ENCODE assay signal across 10 cellular contexts in the genomic region with DNA sequence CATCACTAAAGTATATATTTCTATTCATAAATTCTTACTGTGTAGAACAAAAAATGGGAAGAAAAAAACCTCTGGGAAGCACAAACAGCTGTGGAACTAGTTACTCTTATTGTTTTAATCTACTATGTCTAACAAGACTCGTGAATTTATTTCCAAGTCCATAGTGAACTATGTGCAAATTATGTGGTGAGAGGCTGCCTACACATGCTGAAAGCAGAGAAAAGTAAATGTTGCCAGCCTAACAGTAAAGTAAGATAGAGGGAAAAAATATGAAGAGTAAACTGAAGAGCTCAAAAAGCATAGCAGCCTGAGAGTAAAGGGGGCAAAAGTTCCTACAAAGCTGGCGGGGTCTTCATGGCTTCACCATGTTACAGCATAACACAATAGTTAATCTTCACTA. TPM values are rescaled to one million over a fixed set of nuclear protein-coding genes. Genes with fewer than 3 reads are reported as not detected.
DNase-seq lines count a peak whose midpoint lies in the region; ATAC-seq and TF ChIP-seq lines count a peak whose summit lies in the region.
"Had no signal": no experiment of that assay in that cellular context is flagged by ENCODE, and none has a peak within 500 bp of the region (broad histone marks: within the 10 kb centered on the region; RNA-seq: fewer than 3 reads in every experiment).

No MANE protein-coding gene starts in this region.

- no peaks in the 10 kb centered on the region for H3K27me3 Mint-ChIP-seq in activated naive CD4-positive, alpha-beta T cell treated with anti-CD3 and anti-CD28 coated beads, Interleukin-2, amount 50 U/mL, for 24 hours
- H3K27me3 Mint-ChIP-seq in WTC11 (ENCODE audit: low read depth), result no peaks in the 10 kb centered on the region
- no peaks in the 10 kb centered on the region for H3K27me3 Mint-ChIP-seq in stimulated activated naive CD8-positive, alpha-beta T cell treated with anti-CD3 and anti-CD28 coated beads, Interleukin-15, amount 100 ng/mL, for 72 hours

- H3K4me3 Mint-ChIP-seq in activated naive CD4-positive, alpha-beta T cell treated with anti-CD3 and anti-CD28 coated beads, Interleukin-2, amount 50 U/mL, for 24 hours, result peak overlapping the region; percentile 96
- H3K4me3 Mint-ChIP-seq in WTC11, result peak overlapping the region; percentile 89
- H3K4me3 Mint-ChIP-seq in stimulated activated naive CD8-positive, alpha-beta T cell treated with anti-CD3 and anti-CD28 coated beads, Interleukin-15, amount 100 ng/mL, for 72 hours, result peak overlapping the region; percentile 27 to 95

- no peak for DNase-seq in activated naive CD4-positive, alpha-beta T cell (lab: John Stamatoyannopoulos, UW)
- no peak for DNase-seq in WTC11 (ENCODE audit: low spot score)
- no peak for DNase-seq in foreskin fibroblast
- no peak for DNase-seq in stimulated activated naive CD8-positive, alpha-beta T cell treated with anti-CD3 and anti-CD28 coated beads, Interleukin-15, amount 100 ng/mL, for 72 hours
- no peak for DNase-seq in superior temporal gyrus (ENCODE audit: extremely low spot score)
- no peak for DNase-seq in ureter (ENCODE audit: low spot score)
- DNase-seq in effector CD8-positive, alpha-beta T cell (lab: John Stamatoyannopoulos, UW), result no peak
- DNase-seq: stimulated activated CD4-positive, alpha-beta T cell treated with anti-CD3 and anti-CD28 coated beads, Interleukin-4, amount 100 ng/mL, for 24 hours had no signal

- CTCF ChIA-PET in WTC11 (lab: Charles Lee), result interaction anchor here (1.9 kb wide), 1 partner anchor 64 kb away, joined by 4 read pairs; no protein-coding TSS in a partner anchor

- H3K4me3 ChIP-seq in foreskin fibroblast (ENCODE audit: low read depth in 1 of 2, low read length in 2 of 2), result peak overlapping the region; percentile 20 to 94

- peaks cover 80% of the 10 kb centered on the region for H3K4me1 Mint-ChIP-seq in activated naive CD4-positive, alpha-beta T cell treated with anti-CD3 and anti-CD28 coated beads, Interleukin-2, amount 50 U/mL, for 24 hours
- H3K4me1 Mint-ChIP-seq in WTC11, result peaks cover 43% of the 10 kb centered on the region
- peaks cover 59% of the 10 kb centered on the region for H3K4me1 Mint-ChIP-seq in stimulated activated naive CD8-positive, alpha-beta T cell treated with anti-CD3 and anti-CD28 coated beads, Interleukin-15, amount 100 ng/mL, for 72 hours

- ATAC-seq in WTC11, result no peak
- no peak for ATAC-seq in stimulated activated naive CD8-positive, alpha-beta T cell treated with anti-CD3 and anti-CD28 coated beads, Interleukin-15, amount 100 ng/mL, for 72 hours
- ATAC-seq: HCT116 had no signal

- TF ChIP-seq CTCF in WTC11 (IDR thresholded peaks at IDR 0.05) (no peak), foreskin fibroblast (IDR thresholded peaks at IDR 0.05; ENCODE audit: low read depth, low read length) (no peak)

- H3K9me3 Mint-ChIP-seq in activated naive CD4-positive, alpha-beta T cell treated with anti-CD3 and anti-CD28 coated beads, Interleukin-2, amount 50 U/mL, for 24 hours, result no peaks in the 10 kb centered on the region
- H3K9me3 Mint-ChIP-seq in WTC11, result no peaks in the 10 kb centered on the region
- no peaks in the 10 kb centered on the region for H3K9me3 Mint-ChIP-seq in stimulated activated naive CD8-positive, alpha-beta T cell treated with anti-CD3 and anti-CD28 coated beads, Interleukin-15, amount 100 ng/mL, for 72 hours

- H3K36me3 Mint-ChIP-seq in activated naive CD4-positive, alpha-beta T cell treated with anti-CD3 and anti-CD28 coated beads, Interleukin-2, amount 50 U/mL, for 24 hours, result peaks cover 16% of the 10 kb centered on the region
- peaks cover 23% of the 10 kb centered on the region for H3K36me3 Mint-ChIP-seq in WTC11

- POLR2A ChIA-PET in WTC11 (lab: Charles Lee), result interaction anchor here (0.6 kb wide), 1 partner anchor 36 kb away, joined by 6 read pairs; no protein-coding TSS in a partner anchor

- peak overlapping the region; percentile 81 for H3K27ac Mint-ChIP-seq in activated naive CD4-positive, alpha-beta T cell treated with anti-CD3 and anti-CD28 coated beads, Interleukin-2, amount 50 U/mL, for 24 hours
- peak overlapping the region; percentile 86 for H3K27ac Mint-ChIP-seq in WTC11
- H3K27ac Mint-ChIP-seq in stimulated activated naive CD8-positive, alpha-beta T cell treated with anti-CD3 and anti-CD28 coated beads, Interleukin-15, amount 100 ng/mL, for 72 hours, result peak overlapping the region in 1 of 2 donors; percentile 11

TF ChIP-seq in WTC11, 78 proteins besides CTCF, POLR2A, EP300 and RAD21 (continues in another document):
- TF ChIP-seq, protein P1, sequence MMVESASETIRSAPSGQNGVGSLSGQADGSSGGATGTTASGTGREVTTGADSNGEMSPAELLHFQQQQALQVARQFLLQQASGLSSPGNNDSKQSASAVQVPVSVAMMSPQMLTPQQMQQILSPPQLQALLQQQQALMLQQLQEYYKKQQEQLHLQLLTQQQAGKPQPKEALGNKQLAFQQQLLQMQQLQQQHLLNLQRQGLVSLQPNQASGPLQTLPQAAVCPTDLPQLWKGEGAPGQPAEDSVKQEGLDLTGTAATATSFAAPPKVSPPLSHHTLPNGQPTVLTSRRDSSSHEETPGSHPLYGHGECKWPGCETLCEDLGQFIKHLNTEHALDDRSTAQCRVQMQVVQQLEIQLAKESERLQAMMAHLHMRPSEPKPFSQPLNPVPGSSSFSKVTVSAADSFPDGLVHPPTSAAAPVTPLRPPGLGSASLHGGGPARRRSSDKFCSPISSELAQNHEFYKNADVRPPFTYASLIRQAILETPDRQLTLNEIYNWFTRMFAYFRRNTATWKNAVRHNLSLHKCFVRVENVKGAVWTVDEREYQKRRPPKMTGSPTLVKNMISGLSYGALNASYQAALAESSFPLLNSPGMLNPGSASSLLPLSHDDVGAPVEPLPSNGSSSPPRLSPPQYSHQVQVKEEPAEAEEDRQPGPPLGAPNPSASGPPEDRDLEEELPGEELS (CRISPR knock-in tag; IDR thresholded peaks at IDR 0.05), result no peak
- TF ChIP-seq E2F1 (CRISPR knock-in tag; IDR thresholded peaks at IDR 0.05) (no peak), ZNF532 (CRISPR knock-in tag; IDR thresholded peaks at IDR 0.05; ENCODE audit: borderline replicate concordance) (no peak), HMGA2 (CRISPR knock-in tag; IDR thresholded peaks at IDR 0.05) (no peak), GABPB1 (CRISPR knock-in tag; IDR thresholded peaks at IDR 0.05) (no peak), RORB (CRISPR knock-in tag; IDR thresholded peaks at IDR 0.05) (no peak), FOXP1 (CRISPR knock-in tag; IDR thresholded peaks at IDR 0.05; ENCODE audit: borderline replicate concordance) (no peak), MAX (CRISPR knock-in tag; IDR thresholded peaks at IDR 0.05) (no peak), KAT7 (CRISPR knock-in tag; IDR thresholded peaks at IDR 0.05; ENCODE audit: borderline replicate concordance) (no peak), EMX1 (CRISPR knock-in tag; IDR thresholded peaks at IDR 0.05) (no peak), SMAD4 (CRISPR knock-in tag; IDR thresholded peaks at IDR 0.05) (no peak), MXD4 (CRISPR knock-in tag; IDR thresholded peaks at IDR 0.05; ENCODE audit: borderline replicate concordance) (no peak), MYBL2 (CRISPR knock-in tag; IDR thresholded peaks at IDR 0.05) (no peak), ZNF232 (CRISPR knock-in tag; IDR thresholded peaks at IDR 0.05) (no peak)

RNA-seq across cellular contexts. Expression of gene GDI2, which starts 3.0 kb away (rescaled TPM):
- total RNA-seq in WTC11 (2021) (319 to 326 TPM (median 321 TPM) in 3 replicates), ureter (193 TPM)
